ENCODE assay signal across 20 cellular contexts in the genomic region with DNA sequence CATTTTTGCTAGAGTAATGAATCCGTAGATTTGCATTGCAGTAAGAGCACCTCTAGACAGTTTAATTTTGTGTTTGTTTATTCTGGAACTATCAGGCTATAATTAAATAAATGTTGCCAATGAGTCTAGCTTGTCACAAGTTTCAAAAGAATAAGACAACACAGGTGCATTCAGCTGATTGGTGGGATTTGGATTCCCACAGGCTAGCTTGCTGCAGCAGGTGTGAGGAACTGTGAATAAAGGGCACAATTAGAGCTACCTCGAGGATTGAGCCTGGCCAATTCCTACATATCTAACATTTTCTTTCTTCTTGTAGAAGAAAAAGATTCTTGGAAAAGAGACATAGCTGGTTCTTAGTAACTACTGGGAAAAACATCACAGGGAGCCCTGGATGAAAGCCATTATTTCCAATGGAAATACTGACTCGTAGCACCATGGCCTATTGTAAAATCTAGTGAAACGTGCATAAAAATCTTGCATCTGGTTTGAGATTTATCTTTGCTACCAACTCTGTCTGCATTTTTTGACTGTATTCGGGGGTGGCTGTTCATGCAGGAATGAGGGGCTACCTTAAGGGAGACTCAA.
"Had no signal": no experiment of that assay in that cellular context is flagged by ENCODE, and none has a peak within 500 bp of the region (broad histone marks: within the 10 kb centered on the region; RNA-seq: fewer than 3 reads in every experiment).

No MANE protein-coding gene starts in this region.

- H2AFZ ChIP-seq: parathyroid adenoma had no signal

- H3K27me3 ChIP-seq: gastrocnemius medialis, left lung, neutrophil, right atrium auricular region, sigmoid colon, testis, tibial artery had no signal

- H3K79me2 ChIP-seq: parathyroid adenoma had no signal

- DNase-seq: effector CD4-positive, alpha-beta T cell; foreskin fibroblast; gastrocnemius medialis; head of caudate nucleus; left cardiac atrium; left lung; mesenchymal stem cell; mucosa of descending colon; naive B cell; sigmoid colon; stimulated activated CD4-positive, alpha-beta T cell treated with anti-CD3 and anti-CD28 coated beads, Interleukin-2, amount 100 ng/mL, for 24 hours; stimulated activated CD4-positive, alpha-beta T cell treated with anti-CD3 and anti-CD28 coated beads, Interleukin-4, amount 100 ng/mL, for 24 hours; stimulated activated naive CD8-positive, alpha-beta T cell treated with anti-CD3 and anti-CD28 coated beads, Interleukin-15, Interleukin-2, amounts not matched to agents 100 U/mL and 50 U/mL, for 24 hours; substantia nigra; testis; tibial artery had no signal

- H3K36me3 ChIP-seq: gastrocnemius medialis, left lung, neutrophil, right atrium auricular region, sigmoid colon, tibial artery had no signal

- H3K4me1 ChIP-seq: gastrocnemius medialis, left lung, parathyroid adenoma, right atrium auricular region, testis had no signal

- H3K4me3 ChIP-seq: coronary artery, gastrocnemius medialis, left lung, mucosa of descending colon, right atrium auricular region, sigmoid colon, testis, tibial artery had no signal

- H3K9me3 ChIP-seq: gastrocnemius medialis, left lung, mucosa of descending colon, neutrophil, right atrium auricular region, sigmoid colon, testis, tibial artery had no signal

- H3K27ac ChIP-seq: coronary artery, gastrocnemius medialis, left lung, neutrophil, parathyroid adenoma, right atrium auricular region, sigmoid colon, testis, tibial artery had no signal
